ENCODE assay signal across 29 cellular contexts in genomic region chr6:55299285-55299684, GRCh38. TPM values are rescaled to one million over a fixed set of nuclear protein-coding genes. Genes with fewer than 3 reads are reported as not detected.
"Had no signal": no experiment of that assay in that cellular context is flagged by ENCODE, and none has a peak within 500 bp of the region (broad histone marks: within the 10 kb centered on the region; RNA-seq: fewer than 3 reads in every experiment).

No MANE protein-coding gene starts in this region.

- H3K9me2 ChIP-seq: SK-N-SH had no signal

- H3K27ac ChIP-seq: ascending aorta, cardiac muscle cell, Peyer's patch, SJSA1 had no signal

- ATAC-seq: activated CD8-positive, alpha-beta T cell treated with anti-CD3 and anti-CD28 coated beads for 36 hours had no signal

- H3K4me1 ChIP-seq: ascending aorta, Peyer's patch, SJSA1 had no signal

- H3K9ac ChIP-seq: SK-N-SH had no signal

- H3K9me3 ChIP-seq: ascending aorta, Peyer's patch, SJSA1, SK-N-SH had no signal

- H3K4me2 ChIP-seq: SK-N-SH had no signal

- H3K4me3 ChIP-seq: ascending aorta, cardiac muscle cell, Peyer's patch, SJSA1 had no signal

- H3K36me3 ChIP-seq: ascending aorta, cardiac muscle cell, Peyer's patch, SJSA1 had no signal

- DNase-seq: activated CD4-positive, alpha-beta T cell treated with anti-CD3 and anti-CD28 coated beads, Interleukin-2, amount 10 ng/mL, durations not matched to agents 24 days and 14 days; activated CD4-positive, alpha-beta T cell treated with anti-CD3 and anti-CD28 coated beads, Interleukin-2, amount 50 U/mL, for 4 hours; activated CD8-positive, alpha-beta T cell treated with anti-CD3 and anti-CD28 coated beads for 36 hours; activated gamma-delta T cell; activated naive CD4-positive, alpha-beta T cell treated with Interleukin-2 at 50 U/mL for 16 hours; activated naive CD8-positive, alpha-beta T cell treated with anti-CD3 and anti-CD28 coated beads, Interleukin-2, amount 10 ng/mL, durations not matched to agents 7 days and 5 days; activated T-cell treated with anti-CD3 and anti-CD28 coated beads, Interleukin-2, amount 50 U/mL, for 24 hours; amygdala; Kasumi-1; KG1; NCI-H1105 treated with DMSO at 0.1 percent for 48 hours; NCI-H1436; NCI-H1694; NCI-H1930; NCI-H2107; NCI-H2171; NCI-H510A treated with DMSO at 0.1 percent for 48 hours; NCI-H526 treated with DMSO at 0.1 percent for 48 hours; NCI-H774; Peyer's patch; RPMI8226; SHP77 treated with DMSO at 0.1 percent for 48 hours; SK-N-SH had no signal

- H3K27me3 ChIP-seq: ascending aorta, cardiac muscle cell, Peyer's patch, SJSA1 had no signal

RNA-seq across cellular contexts. Expression of gene GFRAL, which starts 28.0 kb away (rescaled TPM):
- total RNA-seq: activated CD4-positive, alpha-beta T cell treated with anti-CD3 and anti-CD28 coated beads, Interleukin-2, amount 10 ng/mL, durations not matched to agents 24 days and 14 days; activated CD8-positive, alpha-beta memory T cell treated with anti-CD3 and anti-CD28 coated beads for 36 hours; activated CD8-positive, alpha-beta T cell treated with anti-CD3 and anti-CD28 coated beads for 36 hours; activated naive CD8-positive, alpha-beta T cell treated with anti-CD3 and anti-CD28 coated beads, Interleukin-2, amount 10 ng/mL, durations not matched to agents 7 days and 5 days; activated T-helper 2 cell treated with anti-CD3 and anti-CD28 coated beads, Interferon-gamma antibody, Interleukin-2, Interleukin-4, amounts not matched to agents 10 μg/mL and 5 μg/mL and 100 μg/mL, durations not matched to agents 14 hours and 24 hours and 36 hours; ascending aorta; cardiac muscle cell; chondrocyte; Peyer's patch; SJSA1 had no signal
